Comparison of ENCODE assay signal across 19 cellular contexts in genomic region chr3:64801856-64802255, GRCh38.
"Had no signal": no experiment of that assay in that cellular context is flagged by ENCODE, and none has a peak within 500 bp of the region (broad histone marks: within the 10 kb centered on the region; RNA-seq: fewer than 3 reads in every experiment).

No MANE protein-coding gene starts in this region.

- H3K27ac ChIP-seq: foreskin keratinocyte, neutrophil, psoas muscle, right lobe of liver, stomach, thoracic aorta, transverse colon had no signal

- DNase-seq: effector memory CD8-positive, alpha-beta T cell; foreskin keratinocyte; head of caudate nucleus; hippocampal formation; left colon; left ventricle myocardium superior; mucosa of descending colon; naive thymus-derived CD8-positive, alpha-beta T cell; psoas muscle; retina; right lobe of liver; stimulated activated CD4-positive, alpha-beta T cell treated with anti-CD3 and anti-CD28 coated beads, Interleukin-12 subunit alpha, Interleukin-12 subunit beta, amount 100 ng/mL, for 4 hours; stimulated activated naive CD4-positive, alpha-beta T cell; stomach; substantia nigra; transverse colon had no signal

- H3K27me3 ChIP-seq: neutrophil, right lobe of liver, stomach, transverse colon had no signal

- H3K4me1 ChIP-seq: foreskin keratinocyte, psoas muscle, right lobe of liver had no signal

- H3K9me3 ChIP-seq: mucosa of descending colon, neutrophil, psoas muscle, right lobe of liver, stomach, thoracic aorta, transverse colon had no signal

- H3K4me3 ChIP-seq: lung, mucosa of descending colon, psoas muscle, right lobe of liver, stomach, thoracic aorta, transverse colon had no signal

- H3K36me3 ChIP-seq: neutrophil, right lobe of liver, transverse colon had no signal
